In the genomic region with DNA sequence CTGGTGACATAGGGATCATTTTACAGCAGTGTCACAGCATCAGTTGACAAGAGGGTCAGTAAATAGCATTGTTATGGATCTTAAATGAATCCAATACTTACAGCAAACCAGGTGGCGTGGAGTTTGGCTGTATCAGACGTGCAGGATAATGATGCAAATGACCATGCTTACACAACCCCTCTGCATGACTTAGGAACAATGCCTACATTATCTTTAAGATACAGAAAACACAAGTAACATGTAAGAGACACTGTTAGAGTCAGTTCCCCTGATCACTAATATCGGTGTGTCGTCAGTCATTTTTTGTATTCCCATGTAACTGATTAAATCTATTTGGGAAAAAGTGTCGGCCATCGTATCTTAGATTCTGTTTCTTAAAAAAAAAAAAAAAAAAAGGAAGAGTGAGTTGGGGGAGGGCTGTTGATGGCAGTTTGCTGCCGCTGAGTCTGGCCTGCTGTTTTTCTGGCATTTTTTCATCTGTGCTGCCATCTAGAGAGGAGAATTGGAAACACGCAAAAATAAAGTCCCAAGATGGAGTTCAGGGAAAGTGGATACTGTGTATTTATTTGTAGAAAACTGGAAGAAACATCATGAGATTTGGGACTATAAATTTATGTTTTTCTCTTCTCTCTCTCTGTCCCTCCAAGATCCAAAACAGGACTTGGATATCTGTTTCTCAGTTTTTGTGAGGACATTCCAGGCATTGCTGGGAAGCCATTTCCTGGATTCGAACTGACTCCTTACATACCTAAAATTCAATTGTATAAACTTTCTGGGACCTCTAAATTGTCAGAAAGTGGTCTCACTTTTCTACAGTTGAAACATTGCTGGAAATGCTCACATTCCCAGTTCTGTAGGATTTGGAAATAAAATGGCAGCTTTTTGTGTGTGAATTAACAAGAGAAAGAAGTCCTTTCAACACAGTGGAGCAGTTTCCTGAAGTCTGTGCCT, we compare ENCODE assay signal across 8 cellular contexts.
DNase-seq lines count a peak whose midpoint lies in the region; ATAC-seq and TF ChIP-seq lines count a peak whose summit lies in the region.

No MANE protein-coding gene starts in this region.

- DNase-seq in GM04504 (ENCODE audit: low read depth) = peak; percentile 65
- DNase-seq in Karpas-422 = peak; percentile 86
- peak in 1 of 3 donors; percentile 67 for DNase-seq in Peyer's patch
- peak; percentile 72 for DNase-seq in astrocyte of the cerebellum (ENCODE audit: low read depth)
- DNase-seq in hypothalamus (lab: John Stamatoyannopoulos, UW) = peak in 26 of 51 donors; percentile 1 to 81 (median 17)
- DNase-seq in retinal pigment epithelial cell (ENCODE audit: low read depth) = no peak

- H3K9ac ChIP-seq in Karpas-422 (ENCODE audit: low read length) = no peak overlapping the region

- H3K27me3 ChIP-seq in Karpas-422 (ENCODE audit: low read length) (no peaks in the 10 kb centered on the region), Peyer's patch (no peaks in the 10 kb centered on the region)

- TF ChIP-seq CTCF in Peyer's patch (IDR thresholded peaks at IDR 0.05) = peak in 5 of 6 experiments; percentile 32 to 86 (median 77)
- peak; percentile 62 for TF ChIP-seq CTCF in astrocyte of the cerebellum (IDR thresholded peaks at IDR 0.05; ENCODE audit: low read depth, low read length, missing control alignments)
- TF ChIP-seq CTCF in retinal pigment epithelial cell (conservative IDR thresholded peaks at IDR 0.05; ENCODE audit: low read depth, low read length) = peak; percentile 68

- no peaks in the 10 kb centered on the region for H3K9me2 ChIP-seq in Karpas-422 (replicated peaks; ENCODE audit: insufficient read depth, low read length)

- H3K9me3 ChIP-seq in Karpas-422 (ENCODE audit: low read length) = no peaks in the 10 kb centered on the region
- no peaks in the 10 kb centered on the region for H3K9me3 ChIP-seq in Peyer's patch

- no peak for TF ChIP-seq POLR2A in Peyer's patch (IDR thresholded peaks at IDR 0.05)

- H3K27ac ChIP-seq in Karpas-422 (ENCODE audit: low read length) = no peak overlapping the region
- no peak overlapping the region for H3K27ac ChIP-seq in Peyer's patch

- H2AFZ ChIP-seq in Karpas-422 (ENCODE audit: low read length) = peak overlapping the region; percentile 31

- H3K36me3 ChIP-seq in Karpas-422 (ENCODE audit: insufficient read depth, low read length) (no peaks in the 10 kb centered on the region), Peyer's patch (no peaks in the 10 kb centered on the region)

- in situ Hi-C loops in astrocyte of the cerebellum (cut with HindIII; ENCODE audit: low sequenced_read_pairs) = loop anchor here (5.0 to 25.0 kb wide), 3 partner anchors 165 to 392 kb away; a partner anchor contains a TSS

- no peak overlapping the region for H3K4me2 ChIP-seq in Karpas-422 (ENCODE audit: low read depth, low read length, poor library complexity, severe bottlenecking)

- H3K79me2 ChIP-seq in Karpas-422 (ENCODE audit: low read length) = no peaks in the 10 kb centered on the region

- ATAC-seq in GM21737 (IDR thresholded peaks at IDR 0.05; ENCODE audit: unreplicated experiment) (peak; percentile 79), GM18870 (IDR thresholded peaks at IDR 0.05; ENCODE audit: unreplicated experiment) (no peak)

- H3K4me3 ChIP-seq in Karpas-422 (ENCODE audit: low read length) (no peak overlapping the region), Peyer's patch (no peak overlapping the region), astrocyte of the cerebellum (ENCODE audit: low read depth, low read length) (no peak overlapping the region), retinal pigment epithelial cell (ENCODE audit: low read length) (no peak overlapping the region)

- no peaks in the 10 kb centered on the region for H4K20me1 ChIP-seq in Karpas-422 (ENCODE audit: insufficient read depth, low read depth, low read length)

- H3K4me1 ChIP-seq in Karpas-422 (ENCODE audit: low read length) (peaks cover 7% of the 10 kb centered on the region), Peyer's patch (peaks cover 0 to 5% (median 0%) of the 10 kb centered on the region in 4 donors)
